ENCODE assay signal across 24 cellular contexts in the genomic region with DNA sequence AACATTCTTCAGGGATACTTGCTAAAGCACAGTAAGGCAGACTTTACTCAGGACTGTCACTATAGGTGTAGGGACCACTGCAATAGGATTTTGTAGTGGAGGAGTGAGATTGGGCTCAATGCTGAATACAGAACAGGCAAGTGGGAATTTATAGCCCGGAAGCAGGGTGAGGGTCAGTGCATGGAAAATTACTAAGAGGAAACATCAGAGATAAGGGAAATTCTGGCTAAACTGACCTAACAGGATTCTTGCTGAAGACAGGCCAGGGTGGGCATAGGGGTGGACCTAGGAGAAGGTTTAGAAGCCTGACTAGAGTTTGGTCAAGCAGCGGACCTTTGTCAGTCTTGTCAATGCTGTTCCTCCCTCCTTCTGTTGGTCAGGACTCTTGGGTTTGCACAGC.
"Had no signal": no experiment of that assay in that cellular context is flagged by ENCODE, and none has a peak within 500 bp of the region (broad histone marks: within the 10 kb centered on the region; RNA-seq: fewer than 3 reads in every experiment).

No MANE protein-coding gene starts in this region.

- H3K36me3 Mint-ChIP-seq: activated naive CD4-positive, alpha-beta T cell treated with anti-CD3 and anti-CD28 coated beads, Interleukin-2, amount 50 U/mL, for 24 hours; mesothelial cell of epicardium; naive B cell had no signal

- H3K27ac Mint-ChIP-seq: activated CD4-positive, alpha-beta memory T cell treated with anti-CD3 and anti-CD28 coated beads, Interleukin-2, amount 10 ng/mL, durations not matched to agents 7 days and 5 days; activated CD4-positive, alpha-beta T cell treated with anti-CD3 and anti-CD28 coated beads, Interleukin-2, amount 10 ng/mL, durations not matched to agents 7 days and 5 days; activated naive CD4-positive, alpha-beta T cell treated with anti-CD3 and anti-CD28 coated beads, Interleukin-2, amount 50 U/mL, for 24 hours; activated naive CD8-positive, alpha-beta T cell treated with anti-CD3 and anti-CD28 coated beads, Interleukin-2, amount 50 U/mL, for 24 hours; activated T-helper 17 cell treated with anti-CD3 and anti-CD28 coated beads, Interleukin-2, amount 50 U/mL, for 72 hours; mesothelial cell of epicardium; WTC11 had no signal

- H3K4me3 Mint-ChIP-seq: activated CD4-positive, alpha-beta memory T cell treated with anti-CD3 and anti-CD28 coated beads, Interleukin-2, amount 10 ng/mL, durations not matched to agents 7 days and 5 days; activated CD4-positive, alpha-beta T cell treated with anti-CD3 and anti-CD28 coated beads, Interleukin-2, amount 10 ng/mL, durations not matched to agents 7 days and 5 days; activated naive CD4-positive, alpha-beta T cell treated with anti-CD3 and anti-CD28 coated beads, Interleukin-2, amount 50 U/mL, for 24 hours; activated naive CD8-positive, alpha-beta T cell treated with anti-CD3 and anti-CD28 coated beads, Interleukin-2, amount 50 U/mL, for 24 hours; activated T-cell treated with anti-CD3 and anti-CD28 coated beads, Interleukin-2, amount 50 U/mL, for 4 hours; activated T-helper 17 cell treated with anti-CD3 and anti-CD28 coated beads, Interleukin-2, amount 50 U/mL, for 72 hours; mesothelial cell of epicardium; WTC11 had no signal

- ATAC-seq: activated naive CD8-positive, alpha-beta T cell treated with anti-CD3 and anti-CD28 coated beads, Interleukin-2, amount 50 U/mL, for 24 hours; activated T-cell treated with anti-CD3 and anti-CD28 coated beads, Interleukin-2, amount 50 U/mL, for 4 hours; activated T-helper 17 cell treated with anti-CD3 and anti-CD28 coated beads, Interleukin-2, amount 50 U/mL, for 72 hours; esophagus mucosa; sciatic nerve; stimulated activated naive CD8-positive, alpha-beta T cell treated with anti-CD3 and anti-CD28 coated beads, Interleukin-15, Interleukin-2, amounts not matched to agents 100 U/mL and 50 U/mL, for 24 hours had no signal

- H3K4me3 ChIP-seq: breast epithelium, heart left ventricle, skin epidermis, testis, transverse colon, uterus had no signal

- H3K27ac ChIP-seq: breast epithelium, testis, transverse colon, uterus had no signal

- H3K27me3 ChIP-seq: breast epithelium, heart left ventricle, testis, transverse colon, uterus had no signal

- H3K27me3 Mint-ChIP-seq: activated naive CD4-positive, alpha-beta T cell treated with anti-CD3 and anti-CD28 coated beads, Interleukin-2, amount 50 U/mL, for 24 hours had no signal

- H3K36me3 ChIP-seq: breast epithelium, heart left ventricle, transverse colon, uterus had no signal

- H3K4me1 ChIP-seq: breast epithelium, testis, transverse colon, uterus had no signal

- H3K9me3 ChIP-seq: breast epithelium, heart left ventricle, testis, transverse colon, uterus had no signal

- H3K9me3 Mint-ChIP-seq: activated CD4-positive, alpha-beta memory T cell treated with anti-CD3 and anti-CD28 coated beads, Interleukin-2, amount 10 ng/mL, durations not matched to agents 7 days and 5 days; activated CD4-positive, alpha-beta T cell treated with anti-CD3 and anti-CD28 coated beads, Interleukin-2, amount 10 ng/mL, durations not matched to agents 7 days and 5 days; activated naive CD4-positive, alpha-beta T cell treated with anti-CD3 and anti-CD28 coated beads, Interleukin-2, amount 50 U/mL, for 24 hours; activated naive CD8-positive, alpha-beta T cell treated with anti-CD3 and anti-CD28 coated beads, Interleukin-2, amount 50 U/mL, for 24 hours; activated T-cell treated with anti-CD3 and anti-CD28 coated beads, Interleukin-2, amount 50 U/mL, for 4 hours; activated T-helper 17 cell treated with anti-CD3 and anti-CD28 coated beads, Interleukin-2, amount 50 U/mL, for 72 hours; mesothelial cell of epicardium had no signal

- H3K4me1 Mint-ChIP-seq: naive B cell had no signal

- DNase-seq: activated CD4-positive, alpha-beta memory T cell treated with anti-CD3 and anti-CD28 coated beads, Interleukin-2, amount 10 ng/mL, durations not matched to agents 7 days and 5 days; activated CD4-positive, alpha-beta T cell treated with anti-CD3 and anti-CD28 coated beads for 1 hour; activated CD4-positive, alpha-beta T cell treated with anti-CD3 and anti-CD28 coated beads, Interleukin-2, amount 10 ng/mL, durations not matched to agents 7 days and 5 days; activated naive CD8-positive, alpha-beta T cell treated with anti-CD3 and anti-CD28 coated beads, Interleukin-2, amount 50 U/mL, for 24 hours; activated T-cell treated with anti-CD3 and anti-CD28 coated beads, Interleukin-2, amount 50 U/mL, for 4 hours; central memory CD4-positive, alpha-beta T cell; foreskin fibroblast; heart left ventricle; naive B cell; stimulated activated CD4-positive, alpha-beta T cell treated with anti-CD3 and anti-CD28 coated beads, Interleukin-12 subunit alpha, Interleukin-12 subunit beta, amount 100 ng/mL, for 4 hours; stimulated activated CD4-positive, alpha-beta T cell treated with anti-CD3 and anti-CD28 coated beads, Interleukin-4, amount 100 ng/mL, for 1 hour; stimulated activated naive CD8-positive, alpha-beta T cell treated with anti-CD3 and anti-CD28 coated beads, Interleukin-15, Interleukin-2, amounts not matched to agents 100 U/mL and 50 U/mL, for 24 hours; T-helper 2 cell; testis; transverse colon; uterus had no signal
